ENCODE assay signal across 17 cellular contexts in the genomic region with DNA sequence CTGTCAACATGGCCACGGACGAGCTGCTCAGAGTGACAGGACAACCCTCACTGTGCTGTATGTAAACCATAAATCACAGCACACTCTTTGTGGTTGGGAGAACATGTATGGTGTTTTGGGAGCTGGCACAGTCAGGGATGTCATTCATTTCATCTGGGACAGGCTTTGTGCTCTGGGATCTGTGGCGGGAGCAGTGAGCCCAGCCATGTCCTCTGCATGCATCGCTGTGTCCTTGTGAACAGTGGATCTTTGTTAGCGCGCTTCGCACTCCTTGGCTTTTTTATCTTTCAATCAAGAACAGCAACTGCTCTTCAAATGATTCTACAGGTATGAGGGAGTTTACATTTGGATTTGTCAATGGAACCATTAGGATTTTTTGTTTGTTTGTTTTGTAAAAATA. TPM values are rescaled to one million over a fixed set of nuclear protein-coding genes. Genes with fewer than 3 reads are reported as not detected.
A peak's percentile ranks its signal among the peaks of the same experiment; 100 is the strongest.
DNase-seq lines count a peak whose midpoint lies in the region; ATAC-seq and TF ChIP-seq lines count a peak whose summit lies in the region.
"Had no signal": no experiment of that assay in that cellular context is flagged by ENCODE, and none has a peak within 500 bp of the region (broad histone marks: within the 10 kb centered on the region; RNA-seq: fewer than 3 reads in every experiment).

No MANE protein-coding gene starts in this region.

- H3K27ac ChIP-seq in VCaP (peak overlapping the region; percentile 5; the same call in 1 of the 2 replicates), substantia nigra (ENCODE audit: low read depth, low read length, poor library complexity, severe bottlenecking) (peak overlapping the region; percentile 92)
- H3K27ac ChIP-seq: A549, heart left ventricle, neural progenitor cell had no signal

- no peak for ATAC-seq in activated CD4-positive, alpha-beta T cell treated with anti-CD3 and anti-CD28 coated beads for 36 hours
- ATAC-seq in HG03571 (IDR thresholded peaks at IDR 0.05; ENCODE audit: unreplicated experiment) (no peak), GM19328 (IDR thresholded peaks at IDR 0.05; ENCODE audit: unreplicated experiment) (no peak), HG03045 (IDR thresholded peaks at IDR 0.05; ENCODE audit: unreplicated experiment) (no peak)
- ATAC-seq: A549, heart left ventricle, left cardiac atrium, sciatic nerve had no signal

- no peaks in the 10 kb centered on the region for H3K27me3 Mint-ChIP-seq in activated CD4-positive, alpha-beta T cell treated with anti-CD3 and anti-CD28 coated beads for 36 hours

- H3K4me1 Mint-ChIP-seq in activated CD4-positive, alpha-beta T cell treated with anti-CD3 and anti-CD28 coated beads for 36 hours, result peaks cover 60% of the 10 kb centered on the region

- no peaks in the 10 kb centered on the region for H3K9me3 Mint-ChIP-seq in activated CD4-positive, alpha-beta T cell treated with anti-CD3 and anti-CD28 coated beads for 36 hours (ENCODE audit: low read depth)
- H3K9me3 Mint-ChIP-seq: neural progenitor cell had no signal

- H3K36me3 Mint-ChIP-seq in activated CD4-positive, alpha-beta T cell treated with anti-CD3 and anti-CD28 coated beads for 36 hours (ENCODE audit: low read depth), result peaks cover 43% of the 10 kb centered on the region

- POLR2A ChIA-PET in activated CD4-positive, alpha-beta T cell treated with anti-CD3 and anti-CD28 coated beads for 36 hours (lab: Charles Lee), result no interaction called here

- no peak for TF ChIP-seq CTCF in VCaP (conservative IDR thresholded peaks at IDR 0.05)

- H3K4me3 Mint-ChIP-seq in activated CD4-positive, alpha-beta T cell treated with anti-CD3 and anti-CD28 coated beads for 36 hours, result no peak overlapping the region
- H3K4me3 Mint-ChIP-seq: neural progenitor cell had no signal

- H3K27ac Mint-ChIP-seq in activated CD4-positive, alpha-beta T cell treated with anti-CD3 and anti-CD28 coated beads for 36 hours, result peak overlapping the region; percentile 1
- H3K27ac Mint-ChIP-seq: neural progenitor cell had no signal

- intact Hi-C loops in activated CD4-positive, alpha-beta T cell treated with anti-CD3 and anti-CD28 coated beads for 36 hours (cut with DNase I, micrococcal nuclease), result no loop called here

- CTCF ChIA-PET in activated CD4-positive, alpha-beta T cell treated with anti-CD3 and anti-CD28 coated beads for 36 hours (lab: Charles Lee), result interaction anchor here (0.7 to 1.0 kb wide), 2 partner anchors 150 to 191 kb away, joined by 3 read pairs; no protein-coding TSS in a partner anchor

- no peak for DNase-seq in activated CD4-positive, alpha-beta T cell treated with anti-CD3 and anti-CD28 coated beads for 36 hours
- DNase-seq in activated CD4-positive, alpha-beta T cell treated with anti-CD3 and anti-CD28 coated beads, Interleukin-2, amount 50 U/mL, for 1 hour, result no peak
- DNase-seq in globus pallidus (ENCODE audit: low spot score) (peak; percentile 77), substantia nigra (lab: John Stamatoyannopoulos, UW) (peak in 29 of 49 donors; percentile 3 to 69 (median 18))
- DNase-seq: activated CD4-positive, alpha-beta T cell treated with anti-CD3 and anti-CD28 coated beads for 4 hours; activated naive CD4-positive, alpha-beta T cell treated with Interleukin-2 at 50 U/mL for 16 hours; GOT3; heart left ventricle; left cardiac atrium; NCI-H2171 had no signal

RNA-seq across cellular contexts. Expression of a gene that starts 7.1 kb away (rescaled TPM):
- 10 to 100 TPM; 70.1 to 80.1 TPM for total RNA-seq in activated CD4-positive, alpha-beta T cell treated with anti-CD3 and anti-CD28 coated beads for 36 hours

RNA-seq across cellular contexts. Expression of a gene that starts 28.3 kb away (rescaled TPM):
- total RNA-seq in activated CD4-positive, alpha-beta T cell treated with anti-CD3 and anti-CD28 coated beads for 36 hours, result 100 to 1,000 TPM; 369 to 376 TPM

Comparison
In these comparisons a context has a peak if more than half of its experiments do, and no peak if none do; other contexts are left out.
1. DNase-seq: peak in globus pallidus (single experiment) and substantia nigra (29 of 49); none in activated CD4-positive, alpha-beta T cell treated with anti-CD3 and anti-CD28 coated beads for 36 hours (single experiment) and activated CD4-positive, alpha-beta T cell treated with anti-CD3 and anti-CD28 coated beads, Interleukin-2, amount 50 U/mL, for 1 hour (single experiment).